21 cellular contexts compared by ENCODE assay signal in genomic region chr21:43602277-43603229, GRCh38. TPM values are rescaled to one million over a fixed set of nuclear protein-coding genes. Genes with fewer than 3 reads are reported as not detected.
A peak's percentile ranks its signal among the peaks of the same experiment; 100 is the strongest.
DNase-seq lines count a peak whose midpoint lies in the region; ATAC-seq and TF ChIP-seq lines count a peak whose summit lies in the region.
"Had no signal": no experiment of that assay in that cellular context is flagged by ENCODE, and none has a peak within 500 bp of the region (broad histone marks: within the 10 kb centered on the region; RNA-seq: fewer than 3 reads in every experiment).

No MANE protein-coding gene starts in this region.

- H3K27ac ChIP-seq in breast epithelium: peak overlapping the region; percentile 76 to 84
- H3K27ac ChIP-seq in SJSA1: peak overlapping the region; percentile 90
- H3K27ac ChIP-seq in lung (ENCODE audit: low read depth in 1 of 2, low read length in 1 of 2): peak overlapping the region in 1 of 2 donors; percentile 71
- peak overlapping the region; percentile 84 to 92 (median 87) for H3K27ac ChIP-seq in thyroid gland
- H3K27ac ChIP-seq: prostate gland, tibial artery had no signal

- intact Hi-C loops in breast epithelium (cut with DNase I; ENCODE audit: low total_unique reads): no loop called here
- intact Hi-C loops in MCF 10A (cut with micrococcal nuclease): no loop called here
- intact Hi-C loops in thyroid gland (cut with DNase I): no loop called here

- no peaks in the 10 kb centered on the region for H3K9me3 Mint-ChIP-seq in MCF 10A (ENCODE audit: unreplicated experiment)
- H3K9me3 Mint-ChIP-seq: activated T-cell treated with anti-CD3 and anti-CD28 coated beads, Interleukin-2, amount 50 U/mL, for 72 hours had no signal

- peaks cover 6% of the 10 kb centered on the region for H3K36me3 Mint-ChIP-seq in MCF 10A (ENCODE audit: insufficient read depth, unreplicated experiment)

- DNase-seq in breast epithelium (ENCODE audit: low spot score in 2 of 2) (no peak), MCF 10A (ENCODE audit: unreplicated experiment) (no peak), SJSA1 (ENCODE audit: low read depth in 1 of 2, low spot score in 2 of 2) (no peak), lung (ENCODE audit: low spot score) (no peak), thyroid gland (peak; percentile 63 to 67), GM13976 (ENCODE audit: low spot score) (no peak)
- DNase-seq: activated T-cell treated with anti-CD3 and anti-CD28 coated beads, Interleukin-2, amount 50 U/mL, for 72 hours; amniotic stem cell; Calu3; erythroblast; GF-D8; head of caudate nucleus; kidney; NCI-H526 treated with DMSO at 0.1 percent for 48 hours; RPMI8226; stimulated activated CD4-positive, alpha-beta T cell treated with anti-CD3 and anti-CD28 coated beads, Interleukin-1b, Interleukin-23, amount 100 ng/mL, for 48 hours had no signal

- ATAC-seq in lung (ENCODE audit: insufficient read depth, low FRiP score): peak; percentile 22
- ATAC-seq in GM21360 (IDR thresholded peaks at IDR 0.05; ENCODE audit: unreplicated experiment): no peak
- ATAC-seq in GM19397 (IDR thresholded peaks at IDR 0.05; ENCODE audit: unreplicated experiment): no peak

- no peaks in the 10 kb centered on the region for H3K27me3 Mint-ChIP-seq in MCF 10A (ENCODE audit: insufficient read depth, unreplicated experiment)

- TF ChIP-seq CTCF in breast epithelium (IDR thresholded peaks at IDR 0.05): no peak
- no peak for TF ChIP-seq CTCF in MCF 10A (IDR thresholded peaks at IDR 0.05; ENCODE audit: unreplicated experiment)
- no peak for TF ChIP-seq CTCF in lung (IDR thresholded peaks at IDR 0.05; ENCODE audit: control extremely low read depth, extremely low read depth)
- no peak for TF ChIP-seq CTCF in thyroid gland (IDR thresholded peaks at IDR 0.05)
- TF ChIP-seq CTCF in GM13976 (IDR thresholded peaks at IDR 0.05; ENCODE audit: borderline replicate concordance, control extremely low read depth, extremely low read depth, insufficient read depth, missing control alignments): no peak

- H3K4me3 Mint-ChIP-seq in MCF 10A (ENCODE audit: unreplicated experiment): no peak overlapping the region
- H3K4me3 Mint-ChIP-seq: activated T-cell treated with anti-CD3 and anti-CD28 coated beads, Interleukin-2, amount 50 U/mL, for 72 hours had no signal

- peaks cover 0 to 5% of the 10 kb centered on the region in 2 donors for H3K4me1 ChIP-seq in breast epithelium
- H3K4me1 ChIP-seq in SJSA1 (replicated peaks): peaks cover 83% of the 10 kb centered on the region
- peaks cover 0 to 10% of the 10 kb centered on the region in 2 donors for H3K4me1 ChIP-seq in lung (ENCODE audit: control insufficient read depth in 2 of 2, insufficient read depth in 2 of 2, low read length in 2 of 2)
- peaks cover 17 to 41% of the 10 kb centered on the region in 2 donors for H3K4me1 ChIP-seq in thyroid gland
- H3K4me1 ChIP-seq: prostate gland, tibial artery had no signal

- H3K4me3 ChIP-seq in breast epithelium: no peak overlapping the region
- H3K4me3 ChIP-seq in SJSA1: no peak overlapping the region
- no peak overlapping the region for H3K4me3 ChIP-seq in lung
- no peak overlapping the region for H3K4me3 ChIP-seq in thyroid gland (replicated peaks in 1 of 3)
- H3K4me3 ChIP-seq: coronary artery, prostate gland, tibial artery had no signal

- H3K36me3 ChIP-seq in breast epithelium (no peaks in the 10 kb centered on the region), SJSA1 (no peaks in the 10 kb centered on the region), lung (ENCODE audit: control insufficient read depth in 2 of 2, insufficient read depth in 2 of 2, low read length in 2 of 2) (no peaks in the 10 kb centered on the region), thyroid gland (no peaks in the 10 kb centered on the region)
- H3K36me3 ChIP-seq: prostate gland, tibial artery had no signal

- in situ Hi-C loops in GM13976 (cut with MboI; ENCODE audit: low sequenced_read_pairs, unreplicated experiment): no loop called here

- POLR2A ChIA-PET in MCF 10A (lab: Yijun Ruan, JAX): interaction anchor here (1.2 to 2.9 kb wide), 4 partner anchors 10 to 36 kb away, joined by 6 to 16 read pairs (median 10); no protein-coding TSS in a partner anchor

- no peak overlapping the region for H3K27ac Mint-ChIP-seq in MCF 10A (ENCODE audit: low read depth, unreplicated experiment)
- H3K27ac Mint-ChIP-seq: activated T-cell treated with anti-CD3 and anti-CD28 coated beads, Interleukin-2, amount 50 U/mL, for 72 hours had no signal

- H3K27me3 ChIP-seq in breast epithelium (no peaks in the 10 kb centered on the region), SJSA1 (replicated peaks) (no peaks in the 10 kb centered on the region), lung (ENCODE audit: control insufficient read depth, insufficient read depth) (no peaks in the 10 kb centered on the region), thyroid gland (no peaks in the 10 kb centered on the region)
- H3K27me3 ChIP-seq: tibial artery had no signal

- no peaks in the 10 kb centered on the region for H3K9me3 ChIP-seq in breast epithelium
- no peaks in the 10 kb centered on the region for H3K9me3 ChIP-seq in SJSA1 (replicated peaks)
- H3K9me3 ChIP-seq in lung (ENCODE audit: control insufficient read depth in 2 of 2, insufficient read depth in 1 of 2, low read length in 1 of 2): peaks cover 0 to 6% of the 10 kb centered on the region in 2 donors
- no peaks in the 10 kb centered on the region for H3K9me3 ChIP-seq in thyroid gland
- H3K9me3 ChIP-seq: prostate gland, tibial artery had no signal

- 64 to 73% methylated on average over 13 of the region's 13 CpGs for WGBS in lung, 2 donors
- 63 to 64% methylated on average over 13 of the region's 13 CpGs for WGBS in thyroid gland, 2 donors

- TF ChIP-seq POLR2A in breast epithelium (IDR thresholded peaks at IDR 0.05) (no peak), thyroid gland (IDR thresholded peaks at IDR 0.05) (no peak)

- BruUV-seq in MCF 10A (replicated peaks; lab: Mats Ljungman, UMichigan): no TSS peak

- CTCF ChIA-PET in MCF 10A (lab: Yijun Ruan, JAX): interaction anchor here (0.6 to 3.0 kb wide), 4 partner anchors 9 to 405 kb away, joined by 3 to 10 read pairs (median 4); no protein-coding TSS in a partner anchor

- H3K4me1 Mint-ChIP-seq in MCF 10A (ENCODE audit: insufficient read depth, unreplicated experiment): peaks cover 27% of the 10 kb centered on the region

RNA-seq across cellular contexts. Expression of gene HSF2BP, which starts 56.7 kb away (rescaled TPM):
- total RNA-seq in breast epithelium (1 to 10 TPM in 2 of 3 donors, under 1 TPM in 1; 0.32 to 1.8 (median 1.3) TPM), MCF 10A (2022) (5.3 and 6.8 TPM in 2 replicates), lung (under 1 TPM; 0.60 to 0.71 TPM), thyroid gland (1 to 10 TPM in 1 of 4 donors, under 1 TPM in 3; 0.33 to 1.2 (median 0.84) TPM)
- total RNA-seq in SJSA1 (2014; rRNA removed; shearing (Covaris generic)): 1.6 and 2.8 TPM in 2 replicates
- under 1 TPM; 0.46 to 0.55 TPM for polyA plus RNA-seq in lung

RNA-seq across cellular contexts. Expression of gene RRP1B, which starts 56.8 kb away (rescaled TPM):
- total RNA-seq in breast epithelium: 10 to 100 TPM; 17.1 to 22.6 (median 22.1) TPM
- 35.3 and 39.8 TPM in 2 replicates for total RNA-seq in MCF 10A (2022)
- 35.4 and 37.9 TPM in 2 replicates for total RNA-seq in SJSA1 (2014; rRNA removed; shearing (Covaris generic))
- 10 to 100 TPM; 14.6 to 18.1 TPM for total RNA-seq in lung
- 10 to 100 TPM in 1 of 2 donors, 1 to 10 TPM in 1; 6.4 to 10.8 TPM for polyA plus RNA-seq in lung
- total RNA-seq in thyroid gland: 10 to 100 TPM; 19.7 to 22.8 (median 20.5) TPM

Comparison
In these comparisons a context has a peak if more than half of its experiments do, and no peak if none do; other contexts are left out.
1. DNase-seq: peak in thyroid gland (2 of 2); none in breast epithelium (0 of 2), MCF 10A (single experiment), SJSA1 (0 of 2), lung (single experiment) and GM13976 (single experiment).